In genomic region chr7:30564243-30564892, GRCh38 we compare ENCODE assay signal across 8 cellular contexts. TPM values are rescaled to one million over a fixed set of nuclear protein-coding genes. Genes with fewer than 3 reads are reported as not detected.
DNase-seq lines count a peak whose midpoint lies in the region; ATAC-seq and TF ChIP-seq lines count a peak whose summit lies in the region.

No MANE protein-coding gene starts in this region.

- H3K9ac ChIP-seq in endodermal cell (ENCODE audit: extremely low read depth, low read length, poor library complexity, severe bottlenecking): no peak overlapping the region

- TF ChIP-seq CTCF in endodermal cell (conservative IDR thresholded peaks at IDR 0.05): peak; percentile 94

- peaks cover 87% of the 10 kb centered on the region for H3K27me3 Mint-ChIP-seq in endodermal cell (ENCODE audit: insufficient read depth)

- peak overlapping the region; percentile 20 for H3K27ac Mint-ChIP-seq in endodermal cell

- 30 to 32% methylated on average over 5 to 7 of the region's 7 CpGs for WGBS in endodermal cell (ENCODE audit: insufficient coverage in 1 of 2, insufficient read length in 1 of 2), 2 experiments

- ATAC-seq in GM21390 (IDR thresholded peaks at IDR 0.05; ENCODE audit: unreplicated experiment): peak; percentile 94

- no peaks in the 10 kb centered on the region for H3K9me3 ChIP-seq in endodermal cell (ENCODE audit: control insufficient read depth, low read length)

- H3K36me3 ChIP-seq in endodermal cell (ENCODE audit: control insufficient read depth, insufficient read depth, low read length): no peaks in the 10 kb centered on the region

- in situ Hi-C loops in Caki2 (cut with HindIII; ENCODE audit: low pct_unique_long_range_greater_than_20kb, low sequenced_read_pairs): no loop called here

- DNase-seq in Caki2 (ENCODE audit: low read depth): peak; percentile 66
- peak; percentile 68 for DNase-seq in HS-5 (ENCODE audit: low read depth)
- peak; percentile 15 for DNase-seq in NOMO-1 treated with dmso at 0.1 percent for 144 hours (lab: John Stamatoyannopoulos, UW; ENCODE audit: unreplicated experiment)
- DNase-seq in activated CD8-positive, alpha-beta memory T cell treated with anti-CD3 and anti-CD28 coated beads for 4 hours (ENCODE audit: low read depth in 2 of 2): peak; percentile 50 to 57
- peak; percentile 97 for DNase-seq in endodermal cell
- DNase-seq in midbrain (lab: John Stamatoyannopoulos, UW): peak; percentile 92
- peak; percentile 59 for DNase-seq in stimulated activated CD8-positive, alpha-beta memory T cell treated with anti-CD3 and anti-CD28 coated beads, Interleukin-4, amount 100 ng/mL, for 24 hours (ENCODE audit: low read depth)

- H3K36me3 Mint-ChIP-seq in endodermal cell (ENCODE audit: low read depth): peaks cover 11% of the 10 kb centered on the region

- H3K9me3 Mint-ChIP-seq in endodermal cell: no peaks in the 10 kb centered on the region

- H3K4me3 Mint-ChIP-seq in endodermal cell: no peak overlapping the region

- H3K27ac ChIP-seq in endodermal cell (ENCODE audit: low read depth, low read length): no peak overlapping the region

- peaks cover 84% of the 10 kb centered on the region for H3K27me3 ChIP-seq in endodermal cell (ENCODE audit: control insufficient read depth, insufficient read depth, low read length, poor library complexity, severe bottlenecking)

- peaks cover 13% of the 10 kb centered on the region for H3K4me1 Mint-ChIP-seq in endodermal cell

- no peaks in the 10 kb centered on the region for H3K4me1 ChIP-seq in endodermal cell (ENCODE audit: control insufficient read depth, insufficient read depth, low read length)

- H3K4me3 ChIP-seq in endodermal cell (ENCODE audit: low read length): no peak overlapping the region

RNA-seq across cellular contexts. Expression of gene GARS1, which starts 30.3 kb away (rescaled TPM):
- 194 and 210 TPM in 2 replicates for total RNA-seq in Caki2 (2014; rRNA removed; shearing (Covaris generic); ENCODE audit: low replicate concordance)
- 100 to 1,000 TPM; 113 to 121 TPM for total RNA-seq in endodermal cell
- polyA plus RNA-seq in endodermal cell (2013, experiment 1 of 2): 128 TPM
- polyA plus RNA-seq in endodermal cell (2013, experiment 2 of 2): 87.1 TPM

RNA-seq across cellular contexts. Expression of gene GGCT, which starts 59.7 kb away (rescaled TPM):
- total RNA-seq in Caki2 (2014; rRNA removed; shearing (Covaris generic); ENCODE audit: low replicate concordance): 62.6 and 71.6 TPM in 2 replicates
- 10 to 100 TPM; 46.4 to 48.9 TPM for total RNA-seq in endodermal cell
- 47.9 TPM for polyA plus RNA-seq in endodermal cell (2013, experiment 1 of 2)
- polyA plus RNA-seq in endodermal cell (2013, experiment 2 of 2): 44.2 TPM

Comparison
In these comparisons a context has a peak if more than half of its experiments do, and no peak if none do; other contexts are left out.
1. DNase-seq: peak in every context shown above with its lines; median percentile 97 in endodermal cell; 92 in midbrain; 68 in HS-5; 66 in Caki2; 59 in stimulated activated CD8-positive, alpha-beta memory T cell treated with anti-CD3 and anti-CD28 coated beads, Interleukin-4, amount 100 ng/mL, for 24 hours; 54 in activated CD8-positive, alpha-beta memory T cell treated with anti-CD3 and anti-CD28 coated beads for 4 hours; 15 in NOMO-1 treated with dmso at 0.1 percent for 144 hours.